17 cellular contexts compared by ENCODE assay signal in the genomic region with DNA sequence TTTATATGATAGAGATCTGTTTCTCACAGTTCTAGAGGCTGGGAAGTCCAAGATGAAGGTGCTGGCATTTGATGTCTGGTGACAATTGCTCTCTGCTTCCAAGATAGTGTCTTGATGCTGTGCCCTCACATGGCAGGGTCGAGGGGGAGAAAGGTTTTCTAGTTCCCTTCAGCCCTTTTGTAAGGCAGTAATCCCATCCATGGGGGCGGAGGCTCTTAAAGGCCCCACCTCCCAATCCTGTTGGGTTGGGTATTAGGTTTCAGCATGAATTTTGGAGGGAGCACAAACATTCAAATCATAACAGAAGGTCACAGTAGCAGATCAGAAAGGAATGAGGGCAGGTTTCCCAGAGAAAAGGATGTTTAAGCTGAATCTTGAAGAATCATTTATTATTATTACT.
DNase-seq lines count a peak whose midpoint lies in the region; ATAC-seq and TF ChIP-seq lines count a peak whose summit lies in the region.
"Had no signal": no experiment of that assay in that cellular context is flagged by ENCODE, and none has a peak within 500 bp of the region (broad histone marks: within the 10 kb centered on the region; RNA-seq: fewer than 3 reads in every experiment).

No MANE protein-coding gene starts in this region.

- no peak overlapping the region for H2AFZ ChIP-seq in mammary epithelial cell (ENCODE audit: low read depth, low read length)

- no CpG with 5 or more reads among the region's 2 CpGs for WGBS in mesendoderm (ENCODE audit: extremely low coverage, insufficient coverage, low lambda C conversion rate)
- WGBS in mammary epithelial cell (ENCODE audit: low coverage, missing lambda C conversion rate) = 35% methylated on average over 2 of the region's 2 CpGs

- no peaks in the 10 kb centered on the region for H4K20me1 ChIP-seq in mammary epithelial cell (ENCODE audit: insufficient read depth, low read length)

- ATAC-seq in HG02884 (IDR thresholded peaks at IDR 0.05; ENCODE audit: unreplicated experiment) = no peak
- ATAC-seq: GM12878 had no signal

- H3K36me3 ChIP-seq in H7 (replicated peaks; ENCODE audit: control insufficient read depth, insufficient read depth, low read length) = no peaks in the 10 kb centered on the region
- no peaks in the 10 kb centered on the region for H3K36me3 ChIP-seq in mesendoderm (ENCODE audit: control insufficient read depth, insufficient read depth, low read length)
- H3K36me3 ChIP-seq in mammary epithelial cell (ENCODE audit: insufficient read depth, low read length) = no peaks in the 10 kb centered on the region
- H3K36me3 ChIP-seq: BE2C, HAP-1 had no signal

- no peak overlapping the region for H2AK5ac ChIP-seq in mesendoderm (ENCODE audit: low read length)

- no peak overlapping the region for H2BK120ac ChIP-seq in mesendoderm (ENCODE audit: low read depth, low read length)

- no peaks in the 10 kb centered on the region for H3K79me1 ChIP-seq in mesendoderm (ENCODE audit: low read length)

- DNase-seq in NCI-H524 (lab: John Stamatoyannopoulos, UW) = peak; percentile 40 to 66
- no peak for DNase-seq in NCI-H524 treated with DMSO at 0.1 percent for 48 hours (lab: John Stamatoyannopoulos, UW)
- DNase-seq in ELF-1 (ENCODE audit: low read depth, low spot score) = peak; percentile 5
- peak; percentile 8 for DNase-seq in H7
- peak; percentile 6 for DNase-seq in mesendoderm
- DNase-seq in mammary epithelial cell = no peak
- DNase-seq: ACHN; BE2C; Caco-2; CD4-positive, alpha-beta T cell; DMS79 treated with DMSO at 0.1 percent for 48 hours; KBM-7 had no signal

- no peak overlapping the region for H3K23ac ChIP-seq in mesendoderm (ENCODE audit: low read length)

- no peak overlapping the region for H2BK5ac ChIP-seq in mesendoderm (ENCODE audit: low read length)

- H3K9ac ChIP-seq in mesendoderm (ENCODE audit: low read length) = no peak overlapping the region
- no peak overlapping the region for H3K9ac ChIP-seq in mammary epithelial cell (ENCODE audit: insufficient read depth, low read length)

- H3K4me1 ChIP-seq in mesendoderm (ENCODE audit: control insufficient read depth, low read depth, low read length) (no peaks in the 10 kb centered on the region), mammary epithelial cell (ENCODE audit: insufficient read depth, low read length) (no peaks in the 10 kb centered on the region)
- H3K4me1 ChIP-seq: Caco-2, HAP-1 had no signal

- intact Hi-C loops in mammary epithelial cell (cut with micrococcal nuclease) = no loop called here

- no peak overlapping the region for H3K56ac ChIP-seq in mesendoderm (ENCODE audit: low read length)

- no peaks in the 10 kb centered on the region for H3K79me2 ChIP-seq in mesendoderm (ENCODE audit: control insufficient read depth, insufficient read depth, low read length)
- H3K79me2 ChIP-seq in mammary epithelial cell (ENCODE audit: insufficient read depth, low read length) = no peaks in the 10 kb centered on the region

- H4K5ac ChIP-seq in mesendoderm (ENCODE audit: low read length) = no peak overlapping the region

- no peak overlapping the region for H4K8ac ChIP-seq in mesendoderm (ENCODE audit: low read depth, low read length)

- CTCF ChIA-PET in mammary epithelial cell (lab: Charles Lee; ENCODE audit: low non-redundant PET) = no interaction called here

- H3K4me3 ChIP-seq in H7 (ENCODE audit: insufficient read depth, low read depth, low read length) = no peak overlapping the region
- no peak overlapping the region for H3K4me3 ChIP-seq in mesendoderm (ENCODE audit: low read length)
- H3K4me3 ChIP-seq in mammary epithelial cell (replicated peaks in 1 of 3; ENCODE audit: insufficient read depth in 1 of 3, low read depth in 2 of 3, low read length in 3 of 3) = no peak overlapping the region
- H3K4me3 ChIP-seq: GM12878, HAP-1 had no signal

- no TSS peak for BruUV-seq in mammary epithelial cell (replicated peaks; lab: Mats Ljungman, UMichigan)

- no peak overlapping the region for H3K4me2 ChIP-seq in mesendoderm (ENCODE audit: low read length)
- no peak overlapping the region for H3K4me2 ChIP-seq in mammary epithelial cell (ENCODE audit: insufficient read depth, low read depth, low read length)

- H3K4ac ChIP-seq in mesendoderm (ENCODE audit: low read depth, low read length) = no peak overlapping the region

- no peak for TF ChIP-seq CTCF in mammary epithelial cell (conservative IDR thresholded peaks at IDR 0.05 in 1 of 2, IDR thresholded peaks at IDR 0.05 in 1 of 2; ENCODE audit: extremely low read depth in 1 of 2, insufficient read depth in 1 of 2, low read depth in 1 of 2, low read length in 2 of 2)

- in situ Hi-C loops in mammary epithelial cell (cut with MboI; ENCODE audit: low sequenced_read_pairs in 2 of 2) = no loop called here

- H2BK15ac ChIP-seq in mesendoderm (replicated peaks; ENCODE audit: low read depth) = no peak overlapping the region

- H3K27me3 ChIP-seq in H7 (ENCODE audit: control insufficient read depth, insufficient read depth, low read length) (no peaks in the 10 kb centered on the region), mesendoderm (ENCODE audit: insufficient read depth, low read length, poor library complexity) (no peaks in the 10 kb centered on the region), mammary epithelial cell (ENCODE audit: insufficient read depth, low read length) (no peaks in the 10 kb centered on the region)
- H3K27me3 ChIP-seq: BE2C had no signal

- no peak overlapping the region for H3K27ac ChIP-seq in mesendoderm (ENCODE audit: low read depth, low read length)
- no peak overlapping the region for H3K27ac ChIP-seq in mammary epithelial cell (ENCODE audit: insufficient read depth, low read depth, low read length)
- H3K27ac ChIP-seq: C4-2B, HL-60 had no signal

- no peak overlapping the region for H3K18ac ChIP-seq in mesendoderm (ENCODE audit: low read length)

- peaks cover 4% of the 10 kb centered on the region for H3K9me3 ChIP-seq in mammary epithelial cell (replicated peaks; ENCODE audit: insufficient read depth, low read length)
- H3K9me3 ChIP-seq: BE2C, Caco-2, HAP-1 had no signal

- dilution Hi-C loops in mammary epithelial cell (cut with HindIII; ENCODE audit: low sequenced_read_pairs) = no loop called here

Comparison
In these comparisons a context has a peak if more than half of its experiments do, and no peak if none do; other contexts are left out.
1. DNase-seq: peak in NCI-H524 (2 of 2), ELF-1 (single experiment), H7 (single experiment) and mesendoderm (single experiment); none in NCI-H524 treated with DMSO at 0.1 percent for 48 hours (single experiment) and mammary epithelial cell (single experiment).